ENCODE assay signal across 6 cellular contexts in the genomic region with DNA sequence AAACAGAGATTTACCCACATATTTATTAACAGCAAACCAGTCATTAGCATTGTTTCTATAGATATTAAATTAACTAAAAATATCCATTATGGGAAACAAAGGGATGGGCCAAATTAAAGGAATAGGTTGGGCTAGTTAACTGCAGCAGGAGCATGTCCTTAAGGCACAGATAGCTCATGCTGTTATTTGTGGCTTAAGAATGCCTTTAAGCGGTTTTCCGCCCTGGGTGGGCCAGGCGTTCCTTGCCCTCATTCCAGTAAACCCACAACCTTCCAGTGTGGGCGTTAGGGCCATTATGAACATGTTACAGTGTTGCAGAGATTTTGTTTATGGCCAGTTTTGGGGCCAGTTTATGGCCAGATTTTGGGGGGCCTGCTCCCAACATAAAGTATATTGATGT. TPM values are rescaled to one million over a fixed set of nuclear protein-coding genes. Genes with fewer than 3 reads are reported as not detected.
"Had no signal": no experiment of that assay in that cellular context is flagged by ENCODE, and none has a peak within 500 bp of the region (broad histone marks: within the 10 kb centered on the region; RNA-seq: fewer than 3 reads in every experiment).

No MANE protein-coding gene starts in this region.

RNA-seq across cellular contexts. Expression of a gene that starts 39.4 kb away (rescaled TPM):
- total RNA-seq: astrocyte had no signal

RNA-seq across cellular contexts. Expression of a gene that starts 51.1 kb away (rescaled TPM):
- total RNA-seq: ascending aorta, astrocyte, bronchial epithelial cell, cardiac muscle cell, cardiac septum had no signal
- polyA plus RNA-seq: aorta had no signal
